In the genomic region with DNA sequence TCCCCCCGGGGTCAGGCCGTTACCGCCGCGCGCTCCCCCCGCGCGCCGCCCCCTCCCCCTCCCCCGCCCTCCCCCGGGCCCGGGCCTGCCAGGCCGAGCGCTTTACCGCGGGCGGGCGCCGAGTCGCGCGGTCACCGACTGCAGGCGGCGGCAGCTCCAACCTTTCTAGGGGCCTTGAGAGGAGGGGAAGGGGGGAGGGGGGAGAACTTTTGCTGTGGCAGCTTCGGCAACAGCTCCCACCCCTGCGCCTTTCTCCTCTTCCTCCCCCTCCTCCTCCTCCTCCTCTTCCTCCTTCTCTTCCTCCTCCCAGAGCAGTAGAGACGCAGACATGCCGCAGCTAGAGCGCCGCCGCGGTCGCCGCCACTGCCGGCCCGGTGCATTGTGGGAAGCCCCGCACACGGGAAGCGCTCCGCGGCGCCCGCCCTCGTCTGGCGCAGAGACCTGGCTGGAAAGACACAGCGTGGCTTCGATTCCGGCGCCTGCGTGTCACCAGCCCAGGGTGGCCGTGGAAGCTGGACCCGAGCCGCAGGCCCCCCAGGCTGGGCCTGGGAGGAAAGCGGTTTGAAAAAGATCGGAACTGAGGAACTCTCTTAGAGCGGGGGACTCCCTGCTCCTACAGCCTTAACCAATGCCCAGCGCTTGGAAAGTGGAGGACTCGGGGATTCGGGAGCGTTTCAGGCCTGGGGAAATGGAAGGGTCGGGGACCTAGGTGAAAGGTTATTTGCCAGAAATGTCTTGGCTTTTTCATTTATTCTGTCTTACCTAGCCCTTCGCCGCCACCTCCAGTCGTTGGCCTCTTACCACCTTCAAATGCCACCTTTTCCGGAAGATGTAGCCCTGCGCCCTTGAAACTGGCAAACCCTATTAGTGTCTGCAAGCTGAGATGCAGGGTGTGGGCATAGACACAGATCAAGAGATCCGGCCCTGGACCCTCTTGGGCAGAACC, we compare ENCODE assay signal across 8 cellular contexts. TPM values are rescaled to one million over a fixed set of nuclear protein-coding genes. Genes with fewer than 3 reads are reported as not detected.
DNase-seq lines count a peak whose midpoint lies in the region; ATAC-seq and TF ChIP-seq lines count a peak whose summit lies in the region.

ZNF148 (minus strand) TSS at position 330 of the 946 bp plus-strand sequence. CDS start 61,685 bp downstream, outside the sequence.

- H3K9me3 Mint-ChIP-seq in central memory CD8-positive, alpha-beta T cell, result no peaks in the 10 kb centered on the region

- H3K4me3 ChIP-seq in AG04450 (ENCODE audit: low read depth, low read length), result peak within 1 kb of the TSS; percentile 89

- TF ChIP-seq POLR2A in GM18951 (IDR thresholded peaks at IDR 0.05; ENCODE audit: extremely low read depth, insufficient read depth, insufficient read length), result peak; percentile 97

- H3K9me3 ChIP-seq in AG04450 (ENCODE audit: control insufficient read depth, insufficient read depth, low read length), result no peaks in the 10 kb centered on the region

- peak within 1 kb of the TSS; percentile 66 for H3K27ac ChIP-seq in AG04450 (ENCODE audit: low read depth, low read length)

- ATAC-seq in HG03196 (IDR thresholded peaks at IDR 0.05; ENCODE audit: unreplicated experiment), result peak; percentile 91
- ATAC-seq in activated CD4-positive, CD25-positive, alpha-beta regulatory T cell treated with anti-CD3 and anti-CD28 coated beads, Interleukin-2, amount 50 U/mL, for 24 hours, result peak; percentile 98
- peak; percentile 92 for ATAC-seq in central memory CD8-positive, alpha-beta T cell (replicated peaks; ENCODE audit: extremely low read depth, poor library complexity, severe bottlenecking)

- H3K36me3 Mint-ChIP-seq in central memory CD8-positive, alpha-beta T cell (ENCODE audit: insufficient read depth), result peaks cover 18% of the 10 kb centered on the region

- H3K27me3 ChIP-seq in AG04450 (ENCODE audit: control insufficient read depth, insufficient read depth, low read length), result no peaks in the 10 kb centered on the region

- CTCF ChIA-PET in AG04450 (lab: Charles Lee), result interaction anchor here (1.2 to 1.7 kb wide), 2 partner anchors 63 to 210 kb away, joined by 3 to 5 read pairs; no protein-coding TSS in a partner anchor

- H3K27me3 Mint-ChIP-seq in central memory CD8-positive, alpha-beta T cell, result no peaks in the 10 kb centered on the region

- H3K27ac Mint-ChIP-seq in central memory CD8-positive, alpha-beta T cell (ENCODE audit: low read depth), result peak within 1 kb of the TSS; percentile 100

- peaks cover 44% of the 10 kb centered on the region for H3K4me1 Mint-ChIP-seq in central memory CD8-positive, alpha-beta T cell

- TF ChIP-seq CTCF in AG04450 (IDR thresholded peaks at IDR 0.05; ENCODE audit: low read depth, low read length), result no peak

- POLR2A ChIA-PET in AG04450 (lab: Yijun Ruan, JAX), result interaction anchor here (0.5 to 1.6 kb wide), 4 partner anchors 19 to 539 kb away, joined by 3 to 9 read pairs (median 3); no protein-coding TSS in a partner anchor

- DNase-seq in AG04450 (ENCODE audit: low read depth, low spot score) (peak; percentile 58), NCI-H446 treated with DMSO at 0.1 percent for 48 hours (lab: John Stamatoyannopoulos, UW) (peak; percentile 71), islet precursor cell (peak; percentile 95)
- peak; percentile 85 to 89 for DNase-seq in central memory CD8-positive, alpha-beta T cell (ENCODE audit: low spot score in 2 of 2)
- DNase-seq in stimulated activated CD4-positive, alpha-beta T cell treated with anti-CD3 and anti-CD28 coated beads, Interleukin-12 subunit alpha, Interleukin-12 subunit beta, amount 100 ng/mL, for 4 hours, result peak; percentile 88

- peak within 1 kb of the TSS; percentile 90 for H3K4me3 Mint-ChIP-seq in central memory CD8-positive, alpha-beta T cell

- in situ Hi-C loops in GM18951 (cut with MboI; ENCODE audit: low sequenced_read_pairs, unreplicated experiment), result no loop called here

RNA-seq across cellular contexts. Expression of gene ZNF148, which starts in this region (rescaled TPM):
- polyA plus RNA-seq in AG04450 (2011; rRNA removed), result 30.9 and 43.5 TPM in 2 replicates
- polyA minus RNA-seq in AG04450 (2011; rRNA and poly(A)+ RNA removed), result 60.7 and 117 TPM in 2 replicates

Comparison
In these comparisons a context has a peak if more than half of its experiments do, and no peak if none do; other contexts are left out.
1. Peak in every context shown above with its lines: DNase-seq, ATAC-seq, H3K4me3 ChIP-seq and H3K27ac ChIP-seq.